In the genomic region with DNA sequence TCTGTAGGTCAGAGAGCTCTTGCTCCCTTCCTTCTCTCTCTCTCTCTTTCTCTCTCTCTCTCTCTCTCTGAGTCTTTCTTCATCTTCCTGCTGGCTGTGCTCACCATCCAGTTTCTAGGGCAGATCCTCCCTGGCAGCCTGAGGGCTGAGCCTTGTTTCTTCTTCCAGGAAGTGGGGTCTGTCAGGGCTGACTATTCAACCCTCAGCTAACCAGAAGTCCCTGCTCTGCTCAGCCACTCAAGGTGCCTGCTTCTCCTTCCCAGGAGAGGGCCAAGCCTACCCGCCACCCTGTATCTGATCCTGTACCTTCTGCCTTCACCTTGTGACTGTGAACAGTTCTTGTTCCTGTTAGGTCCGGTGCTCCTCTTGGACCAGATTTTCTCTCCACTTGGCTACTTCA, we compare ENCODE assay signal across 28 cellular contexts.
"Had no signal": no experiment of that assay in that cellular context is flagged by ENCODE, and none has a peak within 500 bp of the region (broad histone marks: within the 10 kb centered on the region; RNA-seq: fewer than 3 reads in every experiment).

No MANE protein-coding gene starts in this region.

- H3K4me1 Mint-ChIP-seq: activated naive CD8-positive, alpha-beta T cell treated with anti-CD3 and anti-CD28 coated beads, Interleukin-2, amount 10 ng/mL, durations not matched to agents 7 days and 5 days; activated T-helper 17 cell treated with anti-CD3 and anti-CD28 coated beads, Interleukin-2, amount 50 U/mL, for 72 hours had no signal

- DNase-seq: activated CD4-positive, alpha-beta T cell treated with anti-CD3 and anti-CD28 coated beads for 48 hours; activated CD4-positive, alpha-beta T cell treated with anti-CD3 and anti-CD28 coated beads, Interleukin-2, amount 50 U/mL, for 4 hours; activated CD4-positive, CD25-positive, alpha-beta regulatory T cell treated with anti-CD3 and anti-CD28 coated beads, Interleukin-2, amount 50 U/mL, for 72 hours; activated CD8-positive, alpha-beta memory T cell treated with anti-CD3 and anti-CD28 coated beads for 24 hours; activated gamma-delta T cell; activated naive CD4-positive, alpha-beta T cell treated with anti-CD3 and anti-CD28 coated beads for 36 hours; activated naive CD8-positive, alpha-beta T cell treated with anti-CD3 and anti-CD28 coated beads, Interleukin-2, amount 10 ng/mL, durations not matched to agents 7 days and 5 days; activated T-cell treated with anti-CD3 and anti-CD28 coated beads, Interleukin-2, amount 50 U/mL, for 48 hours; adrenal gland; anterior cingulate cortex; caudate nucleus; IMR-90; KG1; NCI-H1092 treated with DMSO at 0.1 percent for 48 hours; NCI-H1417 treated with DMSO at 0.1 percent for 48 hours; NCI-H1694; NCI-H2029 treated with DMSO at 0.1 percent for 48 hours; NCI-H510A treated with DMSO at 0.1 percent for 48 hours; NCI-H69; NK-92 treated with Interleukin-12 subunit alpha and Interleukin-12 subunit beta, amount 100 ng/mL, for 24 hours; Peyer's patch; Right ventricle myocardium superior had no signal

- H3K9me3 Mint-ChIP-seq: activated naive CD4-positive, alpha-beta T cell treated with anti-CD3 and anti-CD28 coated beads for 36 hours; T-helper 1 cell treated with Interleukin-12 subunit alpha and Interleukin-12 subunit beta and Interleukin-4 antibody, amounts not matched to agents 30 μg/mL and 1 μg/mL, for 36 hours had no signal

- H3K4me3 ChIP-seq: adrenal gland, breast epithelium, Peyer's patch, SJSA1 had no signal

- H3K4me1 ChIP-seq: adrenal gland, breast epithelium, Peyer's patch had no signal

- H3K36me3 Mint-ChIP-seq: activated naive CD8-positive, alpha-beta T cell treated with anti-CD3 and anti-CD28 coated beads, Interleukin-2, amount 10 ng/mL, durations not matched to agents 7 days and 5 days; WTC11 had no signal

- H3K4me3 Mint-ChIP-seq: activated naive CD4-positive, alpha-beta T cell treated with anti-CD3 and anti-CD28 coated beads for 36 hours; activated naive CD8-positive, alpha-beta T cell treated with anti-CD3 and anti-CD28 coated beads, Interleukin-2, amount 10 ng/mL, durations not matched to agents 7 days and 5 days; activated T-helper 17 cell treated with anti-CD3 and anti-CD28 coated beads, Interleukin-2, amount 50 U/mL, for 72 hours; T-helper 1 cell treated with Interleukin-12 subunit alpha and Interleukin-12 subunit beta and Interleukin-4 antibody, amounts not matched to agents 30 μg/mL and 1 μg/mL, for 36 hours; WTC11 had no signal

- H3K36me3 ChIP-seq: adrenal gland, breast epithelium, Peyer's patch, SJSA1 had no signal

- H3K9me3 ChIP-seq: adrenal gland, breast epithelium, Peyer's patch, SJSA1 had no signal

- H3K27ac ChIP-seq: adrenal gland, breast epithelium, Peyer's patch, RWPE1, SJSA1 had no signal

- H3K27ac Mint-ChIP-seq: activated naive CD4-positive, alpha-beta T cell treated with anti-CD3 and anti-CD28 coated beads for 36 hours; activated naive CD8-positive, alpha-beta T cell treated with anti-CD3 and anti-CD28 coated beads, Interleukin-2, amount 10 ng/mL, durations not matched to agents 7 days and 5 days; activated T-helper 17 cell treated with anti-CD3 and anti-CD28 coated beads, Interleukin-2, amount 50 U/mL, for 72 hours; T-helper 1 cell treated with Interleukin-12 subunit alpha and Interleukin-12 subunit beta and Interleukin-4 antibody, amounts not matched to agents 30 μg/mL and 1 μg/mL, for 36 hours; WTC11 had no signal

- H3K27me3 ChIP-seq: adrenal gland, breast epithelium, Peyer's patch, SJSA1 had no signal
